In genomic region chr20:47669489-47669888, GRCh38 we compare ENCODE assay signal across 20 cellular contexts.
DNase-seq lines count a peak whose midpoint lies in the region; ATAC-seq and TF ChIP-seq lines count a peak whose summit lies in the region.
"Had no signal": no experiment of that assay in that cellular context is flagged by ENCODE, and none has a peak within 500 bp of the region (broad histone marks: within the 10 kb centered on the region; RNA-seq: fewer than 3 reads in every experiment).

No MANE protein-coding gene starts in this region.

- no peak for ATAC-seq in HG03442 (IDR thresholded peaks at IDR 0.05; ENCODE audit: unreplicated experiment)
- ATAC-seq: GM23338, Panc1 had no signal

- peaks cover 22% of the 10 kb centered on the region for H3K4me1 Mint-ChIP-seq in nephron progenitor cell

- H3K27ac Mint-ChIP-seq in nephron progenitor cell: peak overlapping the region; percentile 81
- H3K27ac Mint-ChIP-seq: GM23338 had no signal

- no peaks in the 10 kb centered on the region for H3K9me3 Mint-ChIP-seq in nephron progenitor cell
- H3K9me3 Mint-ChIP-seq: GM23338 had no signal

- CTCF ChIA-PET in RWPE1 (lab: Yijun Ruan, JAX): interaction anchor here (0.6 to 1.2 kb wide), 3 partner anchors 8 to 951 kb away, joined by 3 to 4 read pairs (median 3); no protein-coding TSS in a partner anchor

- no peak overlapping the region for H3K4me3 Mint-ChIP-seq in nephron progenitor cell
- H3K4me3 Mint-ChIP-seq: GM23338 had no signal

- peaks cover 47% of the 10 kb centered on the region for H3K36me3 Mint-ChIP-seq in nephron progenitor cell (ENCODE audit: low read depth)

- POLR2A ChIA-PET in RWPE1 (lab: Yijun Ruan, JAX; ENCODE audit: low non-redundant PET): no interaction called here

- TF ChIP-seq CTCF in RWPE1 (conservative IDR thresholded peaks at IDR 0.05; ENCODE audit: low read depth): no peak
- no peak for TF ChIP-seq CTCF in nephron progenitor cell (IDR thresholded peaks at IDR 0.05)

- peak; percentile 53 for DNase-seq in activated effector memory CD4-positive, alpha-beta T cell treated with anti-CD3 and anti-CD28 coated beads, Interleukin-2, amount 50 U/mL, for 16 hours
- no peak for DNase-seq in activated effector memory CD4-positive, alpha-beta T cell treated with Interleukin-2 at 50 U/mL for 16 hours
- DNase-seq in RWPE1 (ENCODE audit: low spot score): no peak
- DNase-seq in nephron progenitor cell: no peak
- DNase-seq in stimulated activated naive CD4-positive, alpha-beta T cell (lab: John Stamatoyannopoulos, UW): no peak
- DNase-seq in dermis blood vessel endothelial cell: no peak
- DNase-seq: Karpas-422, MV-4-11, NCI-H1105 treated with DMSO at 0.1 percent for 48 hours, NCI-H1694, NCI-H2081, NCI-H2171 treated with DMSO at 0.1 percent for 48 hours, NCI-H524 treated with DMSO at 0.1 percent for 48 hours, NCI-H82, SJCRH30 had no signal

- H3K27me3 Mint-ChIP-seq in nephron progenitor cell (ENCODE audit: low read depth, poor library complexity): peaks cover 9% of the 10 kb centered on the region

- peak overlapping the region; percentile 89 for H3K27ac ChIP-seq in RWPE1
- H3K27ac ChIP-seq: C4-2B, HL-60, SJCRH30 had no signal
